ENCODE assay signal across 1 cellular context in the genomic region with DNA sequence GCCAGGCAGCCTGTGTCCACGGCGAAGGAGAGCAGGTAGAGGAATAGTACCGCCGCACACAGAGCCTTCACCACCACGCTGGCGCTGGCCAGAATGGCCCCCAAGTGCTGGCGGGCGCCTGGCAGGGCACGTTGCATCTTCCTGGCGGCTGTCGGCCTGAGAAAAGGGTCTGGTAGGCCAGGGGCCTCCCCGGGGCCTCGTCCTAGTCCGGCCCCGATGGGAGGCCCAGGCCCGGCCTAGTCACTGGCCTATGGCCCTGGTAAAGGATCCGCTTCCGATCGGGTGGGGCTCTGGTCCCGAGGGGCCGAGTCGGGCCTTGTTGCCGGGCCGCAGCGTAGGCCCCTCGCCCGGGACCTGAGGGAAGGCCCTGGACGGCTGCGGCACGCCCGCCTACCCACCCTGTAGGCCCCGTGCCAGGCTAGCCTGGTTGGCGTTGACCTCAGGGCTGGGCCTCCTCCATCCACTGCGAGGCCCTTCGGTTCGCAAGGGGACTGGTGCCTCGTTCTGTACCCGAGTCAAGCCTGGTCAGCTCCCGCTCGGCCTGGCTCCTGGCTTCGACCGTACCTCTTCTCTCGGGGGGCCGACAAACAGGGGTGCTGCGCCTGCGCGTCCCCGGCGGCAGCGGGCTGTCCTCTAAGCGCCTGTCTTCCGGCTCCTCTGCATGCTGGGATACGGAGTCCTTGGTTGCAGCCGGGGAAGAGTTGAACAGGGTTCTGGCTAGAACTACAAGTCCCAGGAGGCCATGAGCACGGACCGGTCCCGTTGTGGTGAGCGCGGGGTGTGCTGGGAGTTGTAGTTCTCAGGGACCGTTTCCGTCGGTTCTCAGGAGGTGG.
TF ChIP-seq lines count a peak whose summit lies in the region.

Gene TMEM115 (minus strand): TSS at position 595 of the 833 bp plus-strand sequence. CDS start 458 bp downstream, at position 137.

TF ChIP-seq in HepG2, 621 proteins besides CTCF, POLR2A, EP300 and RAD21 (continued from another document):
- TF ChIP-seq, protein P1, sequence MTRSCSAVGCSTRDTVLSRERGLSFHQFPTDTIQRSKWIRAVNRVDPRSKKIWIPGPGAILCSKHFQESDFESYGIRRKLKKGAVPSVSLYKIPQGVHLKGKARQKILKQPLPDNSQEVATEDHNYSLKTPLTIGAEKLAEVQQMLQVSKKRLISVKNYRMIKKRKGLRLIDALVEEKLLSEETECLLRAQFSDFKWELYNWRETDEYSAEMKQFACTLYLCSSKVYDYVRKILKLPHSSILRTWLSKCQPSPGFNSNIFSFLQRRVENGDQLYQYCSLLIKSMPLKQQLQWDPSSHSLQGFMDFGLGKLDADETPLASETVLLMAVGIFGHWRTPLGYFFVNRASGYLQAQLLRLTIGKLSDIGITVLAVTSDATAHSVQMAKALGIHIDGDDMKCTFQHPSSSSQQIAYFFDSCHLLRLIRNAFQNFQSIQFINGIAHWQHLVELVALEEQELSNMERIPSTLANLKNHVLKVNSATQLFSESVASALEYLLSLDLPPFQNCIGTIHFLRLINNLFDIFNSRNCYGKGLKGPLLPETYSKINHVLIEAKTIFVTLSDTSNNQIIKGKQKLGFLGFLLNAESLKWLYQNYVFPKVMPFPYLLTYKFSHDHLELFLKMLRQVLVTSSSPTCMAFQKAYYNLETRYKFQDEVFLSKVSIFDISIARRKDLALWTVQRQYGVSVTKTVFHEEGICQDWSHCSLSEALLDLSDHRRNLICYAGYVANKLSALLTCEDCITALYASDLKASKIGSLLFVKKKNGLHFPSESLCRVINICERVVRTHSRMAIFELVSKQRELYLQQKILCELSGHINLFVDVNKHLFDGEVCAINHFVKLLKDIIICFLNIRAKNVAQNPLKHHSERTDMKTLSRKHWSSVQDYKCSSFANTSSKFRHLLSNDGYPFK (CRISPR knock-in tag; IDR thresholded peaks at IDR 0.05; ENCODE audit: borderline replicate concordance) = peak; percentile 79; the same call in 1 of the 2 replicates
- no peak for TF ChIP-seq ESRRA (CRISPR knock-in tag; IDR thresholded peaks at IDR 0.05; ENCODE audit: low read depth)
- peak; percentile 94 for TF ChIP-seq RNF2 (conservative IDR thresholded peaks at IDR 0.05; ENCODE audit: low read depth)
- TF ChIP-seq ZFP91 (CRISPR knock-in tag; IDR thresholded peaks at IDR 0.05; ENCODE audit: borderline replicate concordance) = peak; percentile 87
- TF ChIP-seq KAT7 (CRISPR knock-in tag; IDR thresholded peaks at IDR 0.05; ENCODE audit: borderline replicate concordance) = peak; percentile 56; the same call in 1 of the 2 replicates
- peak; percentile 95 for TF ChIP-seq CBFB (CRISPR knock-in tag; IDR thresholded peaks at IDR 0.05)
- TF ChIP-seq ZNF260 (CRISPR knock-in tag; IDR thresholded peaks at IDR 0.05; ENCODE audit: borderline replicate concordance, low read depth) = no peak
- TF ChIP-seq ZNF18 (CRISPR knock-in tag; IDR thresholded peaks at IDR 0.05; ENCODE audit: insufficient replicate concordance) = peak; percentile 55
- TF ChIP-seq GPBP1L1 (CRISPR knock-in tag; IDR thresholded peaks at IDR 0.05) = no peak
- no peak for TF ChIP-seq TERF1 (CRISPR knock-in tag; IDR thresholded peaks at IDR 0.05)
- TF ChIP-seq IRX3 (CRISPR knock-in tag; IDR thresholded peaks at IDR 0.05; ENCODE audit: borderline replicate concordance, low read depth) = 0 out of 2 replicates have a peak, but pooled peaks have one; percentile 24
- TF ChIP-seq MEIS1 (CRISPR knock-in tag; IDR thresholded peaks at IDR 0.05; ENCODE audit: borderline replicate concordance) = no peak; the same call in none of the 2 replicates
- peak; percentile 89; the same call in 1 of the 2 replicates for TF ChIP-seq GLI4 (CRISPR knock-in tag; IDR thresholded peaks at IDR 0.05; ENCODE audit: borderline replicate concordance)
- 0 out of 2 replicates have a peak, but pooled peaks have one; percentile 52 for TF ChIP-seq CCDC6 (CRISPR knock-in tag; IDR thresholded peaks at IDR 0.05)
- TF ChIP-seq MBNL3 (CRISPR knock-in tag; conservative IDR thresholded peaks at IDR 0.05) = no peak
- no peak for TF ChIP-seq SNRNP70 (IDR thresholded peaks at IDR 0.05; ENCODE audit: low read depth, low read length)
- TF ChIP-seq NRL (CRISPR knock-in tag; IDR thresholded peaks at IDR 0.05; ENCODE audit: borderline replicate concordance) = peak; percentile 92
- TF ChIP-seq, protein P2, sequence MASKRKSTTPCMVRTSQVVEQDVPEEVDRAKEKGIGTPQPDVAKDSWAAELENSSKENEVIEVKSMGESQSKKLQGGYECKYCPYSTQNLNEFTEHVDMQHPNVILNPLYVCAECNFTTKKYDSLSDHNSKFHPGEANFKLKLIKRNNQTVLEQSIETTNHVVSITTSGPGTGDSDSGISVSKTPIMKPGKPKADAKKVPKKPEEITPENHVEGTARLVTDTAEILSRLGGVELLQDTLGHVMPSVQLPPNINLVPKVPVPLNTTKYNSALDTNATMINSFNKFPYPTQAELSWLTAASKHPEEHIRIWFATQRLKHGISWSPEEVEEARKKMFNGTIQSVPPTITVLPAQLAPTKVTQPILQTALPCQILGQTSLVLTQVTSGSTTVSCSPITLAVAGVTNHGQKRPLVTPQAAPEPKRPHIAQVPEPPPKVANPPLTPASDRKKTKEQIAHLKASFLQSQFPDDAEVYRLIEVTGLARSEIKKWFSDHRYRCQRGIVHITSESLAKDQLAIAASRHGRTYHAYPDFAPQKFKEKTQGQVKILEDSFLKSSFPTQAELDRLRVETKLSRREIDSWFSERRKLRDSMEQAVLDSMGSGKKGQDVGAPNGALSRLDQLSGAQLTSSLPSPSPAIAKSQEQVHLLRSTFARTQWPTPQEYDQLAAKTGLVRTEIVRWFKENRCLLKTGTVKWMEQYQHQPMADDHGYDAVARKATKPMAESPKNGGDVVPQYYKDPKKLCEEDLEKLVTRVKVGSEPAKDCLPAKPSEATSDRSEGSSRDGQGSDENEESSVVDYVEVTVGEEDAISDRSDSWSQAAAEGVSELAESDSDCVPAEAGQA (IDR thresholded peaks at IDR 0.05; ENCODE audit: low read depth) = peak; percentile 57; the same call in 1 of the 2 replicates
- TF ChIP-seq, protein P2 (CRISPR knock-in tag; IDR thresholded peaks at IDR 0.05; ENCODE audit: borderline replicate concordance) = no peak
- no peak for TF ChIP-seq SETDB1 (CRISPR knock-in tag; IDR thresholded peaks at IDR 0.05; ENCODE audit: borderline replicate concordance)
- no peak for TF ChIP-seq MIER2 (CRISPR knock-in tag; IDR thresholded peaks at IDR 0.05)
